ENCODE assay signal across 14 cellular contexts in the genomic region with DNA sequence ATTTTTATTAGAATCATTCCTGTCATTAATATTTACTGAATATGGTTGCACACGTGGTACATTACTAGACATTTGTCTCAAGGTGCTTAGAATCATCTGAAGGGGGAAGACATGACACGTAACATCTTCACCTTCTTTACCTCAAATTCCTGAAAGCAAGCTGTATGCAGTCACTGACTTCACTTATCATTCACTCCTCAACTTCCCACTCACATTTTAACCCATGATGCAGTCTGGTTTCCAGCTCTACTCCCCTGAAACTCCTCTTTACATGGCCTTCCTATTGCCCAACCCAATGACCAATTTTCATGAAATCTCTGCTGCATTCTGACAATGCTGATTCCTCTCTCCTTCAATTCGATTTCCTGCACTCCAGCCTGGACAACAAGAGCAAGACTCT. TPM values are rescaled to one million over a fixed set of nuclear protein-coding genes. Genes with fewer than 3 reads are reported as not detected.
DNase-seq lines count a peak whose midpoint lies in the region; ATAC-seq and TF ChIP-seq lines count a peak whose summit lies in the region.
"Had no signal": no experiment of that assay in that cellular context is flagged by ENCODE, and none has a peak within 500 bp of the region (broad histone marks: within the 10 kb centered on the region; RNA-seq: fewer than 3 reads in every experiment).

No MANE protein-coding gene starts in this region.

- TF ChIP-seq CTCF in GM23338 (conservative IDR thresholded peaks at IDR 0.05; ENCODE audit: low read depth in 2 of 2) = no peak
- no peak for TF ChIP-seq CTCF in foreskin fibroblast (IDR thresholded peaks at IDR 0.05; ENCODE audit: low read depth, low read length)
- no peak for TF ChIP-seq CTCF in osteoblast (IDR thresholded peaks at IDR 0.05; ENCODE audit: extremely low read depth, low read depth, low read length)
- no peak for TF ChIP-seq CTCF in adrenal gland (IDR thresholded peaks at IDR 0.05)

- no peak overlapping the region for H3K4me2 ChIP-seq in GM23338
- H3K4me2 ChIP-seq in osteoblast (ENCODE audit: insufficient read depth, low read length) = no peak overlapping the region

- no peaks in the 10 kb centered on the region for H3K9me3 Mint-ChIP-seq in GM23338
- H3K9me3 Mint-ChIP-seq: activated CD8-positive, alpha-beta T cell treated with anti-CD3 and anti-CD28 coated beads for 36 hours; CD4-positive, alpha-beta T cell had no signal

- H3K27ac ChIP-seq in GM23338 (ENCODE audit: low read depth) = no peak overlapping the region
- peak overlapping the region; percentile 19 for H3K27ac ChIP-seq in skeletal muscle tissue (ENCODE audit: low read depth, low read length)
- H3K27ac ChIP-seq in osteoblast (ENCODE audit: low read depth, low read length) = no peak overlapping the region
- H3K27ac ChIP-seq in adrenal gland = no peak overlapping the region

- no peaks in the 10 kb centered on the region for H3K9me3 ChIP-seq in T-helper 17 cell (ENCODE audit: control insufficient read depth, low read length, poor library complexity, severe bottlenecking)
- no peaks in the 10 kb centered on the region for H3K9me3 ChIP-seq in skeletal muscle tissue (ENCODE audit: control insufficient read depth in 3 of 3, low read length in 3 of 3)
- H3K9me3 ChIP-seq in osteoblast (ENCODE audit: low read depth, low read length) = no peaks in the 10 kb centered on the region
- no peaks in the 10 kb centered on the region for H3K9me3 ChIP-seq in adrenal gland (replicated peaks in 1 of 3)

- H4K20me1 ChIP-seq in GM23338 (replicated peaks; ENCODE audit: insufficient read depth) (no peaks in the 10 kb centered on the region), osteoblast (ENCODE audit: insufficient read depth, low read length) (no peaks in the 10 kb centered on the region)

- 0 out of 2 replicates have a peak, but pooled peaks cover 2% of the 10 kb centered on the region for H3K9me2 ChIP-seq in GM23338 (ENCODE audit: insufficient read depth)

- ATAC-seq in GM23338 (no peak), T-helper 17 cell (no peak)
- ATAC-seq: activated CD8-positive, alpha-beta T cell treated with anti-CD3 and anti-CD28 coated beads for 36 hours; left ventricle myocardium superior had no signal

- H2AFZ ChIP-seq in GM23338 (0 out of 2 replicates have a peak overlapping the region, but pooled peaks have one; percentile 85), osteoblast (ENCODE audit: low read length) (no peak overlapping the region)

- H3K27ac Mint-ChIP-seq in GM23338 = no peak overlapping the region
- H3K27ac Mint-ChIP-seq in T-helper 17 cell = no peak overlapping the region
- H3K27ac Mint-ChIP-seq: activated CD8-positive, alpha-beta T cell treated with anti-CD3 and anti-CD28 coated beads for 36 hours; CD4-positive, alpha-beta T cell had no signal

- TF ChIP-seq POLR2A in adrenal gland (IDR thresholded peaks at IDR 0.05) = no peak

- H3F3A ChIP-seq in GM23338 (replicated peaks; ENCODE audit: low read depth) = no peaks in the 10 kb centered on the region

- H3K4me1 ChIP-seq in GM23338 (ENCODE audit: insufficient read depth) (no peaks in the 10 kb centered on the region), skeletal muscle tissue (ENCODE audit: control insufficient read depth in 3 of 3, insufficient read depth in 3 of 3, low read length in 3 of 3) (peaks cover under 1 to 3% (median 1%) of the 10 kb centered on the region in 3 donors), osteoblast (ENCODE audit: insufficient read depth, low read length) (peaks cover 15% of the 10 kb centered on the region), adrenal gland (replicated peaks in 1 of 2) (peaks cover 0 to 2% of the 10 kb centered on the region in 2 donors)

- no peak overlapping the region for H3K9ac ChIP-seq in skeletal muscle tissue (ENCODE audit: low read depth in 1 of 3, low read length in 3 of 3)

- H3K4me1 Mint-ChIP-seq in GM23338 (peaks cover under 1% of the 10 kb centered on the region; the same call in 2 of the 3 replicates), T-helper 17 cell (peaks cover 3% of the 10 kb centered on the region)

- H3K27me3 ChIP-seq in GM23338 (ENCODE audit: insufficient read depth) (no peaks in the 10 kb centered on the region), skeletal muscle tissue (ENCODE audit: control insufficient read depth in 3 of 3, insufficient read depth in 3 of 3, low read length in 3 of 3) (no peaks in the 10 kb centered on the region), osteoblast (ENCODE audit: insufficient read depth, low read length) (no peaks in the 10 kb centered on the region), adrenal gland (no peaks in the 10 kb centered on the region)

- H3K4me3 ChIP-seq in GM23338 (no peak overlapping the region), foreskin fibroblast (ENCODE audit: low read depth in 1 of 2, low read length in 2 of 2) (no peak overlapping the region), skeletal muscle tissue (ENCODE audit: low read length in 3 of 3) (no peak overlapping the region), osteoblast (ENCODE audit: insufficient read depth, low read length) (no peak overlapping the region), adrenal gland (no peak overlapping the region)

- no peaks in the 10 kb centered on the region for H3K36me3 Mint-ChIP-seq in GM23338 (ENCODE audit: low read depth)
- H3K36me3 Mint-ChIP-seq in T-helper 17 cell (ENCODE audit: low read depth) = no peaks in the 10 kb centered on the region

- H3K27me3 Mint-ChIP-seq in GM23338 (ENCODE audit: insufficient read depth, low read depth, poor library complexity) = peaks cover 7% of the 10 kb centered on the region
- H3K27me3 Mint-ChIP-seq in T-helper 17 cell = no peaks in the 10 kb centered on the region
- H3K27me3 Mint-ChIP-seq: activated CD8-positive, alpha-beta T cell treated with anti-CD3 and anti-CD28 coated beads for 36 hours; CD4-positive, alpha-beta T cell had no signal

- no peaks in the 10 kb centered on the region for H3K79me2 ChIP-seq in GM23338 (replicated peaks; ENCODE audit: insufficient read depth)
- no peaks in the 10 kb centered on the region for H3K79me2 ChIP-seq in osteoblast (ENCODE audit: insufficient read depth, low read length)

- intact Hi-C loops in adrenal gland (cut with DNase I) = no loop called here

- no peaks in the 10 kb centered on the region for H3K36me3 ChIP-seq in GM23338 (ENCODE audit: insufficient read depth)
- H3K36me3 ChIP-seq in skeletal muscle tissue (ENCODE audit: control insufficient read depth in 3 of 3, insufficient read depth in 3 of 3, low read length in 3 of 3) = no peaks in the 10 kb centered on the region
- no peaks in the 10 kb centered on the region for H3K36me3 ChIP-seq in osteoblast (ENCODE audit: insufficient read depth, low read length)
- no peaks in the 10 kb centered on the region for H3K36me3 ChIP-seq in adrenal gland (replicated peaks in 1 of 2)

- WGBS in adrenal gland, 4 donors = 65 to 71% (median 67%) methylated on average over 3 of the region's 3 CpGs

- DNase-seq in GM23338 (ENCODE audit: low spot score) (no peak), T-helper 17 cell (no peak), foreskin fibroblast (peak; percentile 12 to 15), osteoblast (ENCODE audit: insufficient read length, low spot score, missing footprints) (no peak), NCI-H187 (lab: John Stamatoyannopoulos, UW) (no peak), COR-L47 (lab: John Stamatoyannopoulos, UW) (no peak), adrenal gland (no peak)
- DNase-seq: activated CD8-positive, alpha-beta T cell treated with anti-CD3 and anti-CD28 coated beads for 36 hours; activated naive CD4-positive, alpha-beta T cell; CD4-positive, alpha-beta T cell; Karpas-422; left ventricle myocardium superior; nucleus accumbens had no signal

- H3K4me3 Mint-ChIP-seq in GM23338 (no peak overlapping the region), T-helper 17 cell (peak overlapping the region; percentile 25)
- H3K4me3 Mint-ChIP-seq: activated CD8-positive, alpha-beta T cell treated with anti-CD3 and anti-CD28 coated beads for 36 hours; CD4-positive, alpha-beta T cell had no signal

TF ChIP-seq in GM23338, 12 proteins besides CTCF, POLR2A, EP300 and RAD21 (continues in another document):
- no peak for TF ChIP-seq CREB1 (CRISPR knock-in tag; IDR thresholded peaks at IDR 0.05; ENCODE audit: low read depth)
- no peak for TF ChIP-seq NANOG (IDR thresholded peaks at IDR 0.05; ENCODE audit: borderline replicate concordance)
- TF ChIP-seq, protein P1, sequence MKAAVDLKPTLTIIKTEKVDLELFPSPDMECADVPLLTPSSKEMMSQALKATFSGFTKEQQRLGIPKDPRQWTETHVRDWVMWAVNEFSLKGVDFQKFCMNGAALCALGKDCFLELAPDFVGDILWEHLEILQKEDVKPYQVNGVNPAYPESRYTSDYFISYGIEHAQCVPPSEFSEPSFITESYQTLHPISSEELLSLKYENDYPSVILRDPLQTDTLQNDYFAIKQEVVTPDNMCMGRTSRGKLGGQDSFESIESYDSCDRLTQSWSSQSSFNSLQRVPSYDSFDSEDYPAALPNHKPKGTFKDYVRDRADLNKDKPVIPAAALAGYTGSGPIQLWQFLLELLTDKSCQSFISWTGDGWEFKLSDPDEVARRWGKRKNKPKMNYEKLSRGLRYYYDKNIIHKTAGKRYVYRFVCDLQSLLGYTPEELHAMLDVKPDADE (IDR thresholded peaks at IDR 0.05) = no peak
- no peak for TF ChIP-seq ZNF114 (CRISPR knock-in tag; IDR thresholded peaks at IDR 0.05)
- no peak for TF ChIP-seq ZNF331 (CRISPR knock-in tag; IDR thresholded peaks at IDR 0.05; ENCODE audit: low read depth)

RNA-seq across cellular contexts. Expression of gene PSMC6, which starts 5.8 kb away (rescaled TPM):
- total RNA-seq in GM23338 (2014; rRNA removed; shearing (Covaris generic)) = 143 and 162 TPM in 2 replicates
- polyA plus RNA-seq in GM23338 (2016; fragmentation: Nextera tagmentation; extraction: Ambion mirVana) = 176 and 177 TPM in 2 replicates
- total RNA-seq in T-helper 17 cell = 100 to 1,000 TPM; 110 to 117 TPM
- 70.5 TPM for total RNA-seq in skeletal muscle tissue
- total RNA-seq in osteoblast = 78.5 and 85.2 TPM in 2 replicates
- 100 to 1,000 TPM in 2 of 8 donors, 10 to 100 TPM in 6; 50.6 to 123 (median 81.1) TPM for total RNA-seq in adrenal gland
- 100 to 1,000 TPM in 2 of 3 donors, 10 to 100 TPM in 1; 55.2 to 226 (median 133) TPM for polyA plus RNA-seq in adrenal gland

RNA-seq across cellular contexts. Expression of gene ERO1A, which starts 5.9 kb away (rescaled TPM):
- 40.7 and 44.7 TPM in 2 replicates for total RNA-seq in GM23338 (2014; rRNA removed; shearing (Covaris generic))
- polyA plus RNA-seq in GM23338 (2016; fragmentation: Nextera tagmentation; extraction: Ambion mirVana) (21.2 and 25.2 TPM in 2 replicates), adrenal gland (10 to 100 TPM in 2 of 3 donors, 1 to 10 TPM in 1; 8.8 to 21.0 (median 11.7) TPM)
- total RNA-seq in T-helper 17 cell (10 to 100 TPM; 90.6 to 92.6 TPM), skeletal muscle tissue (10.4 TPM), osteoblast (55.1 and 56.8 TPM in 2 replicates), adrenal gland (10 to 100 TPM; 21.5 to 35.2 (median 26.3) TPM)

RNA-seq across cellular contexts. Expression of gene STYX, which starts 28.7 kb away (rescaled TPM):
- total RNA-seq in GM23338 (2014; rRNA removed; shearing (Covaris generic)) = 40.2 and 43.1 TPM in 2 replicates
- 21.8 and 23.3 TPM in 2 replicates for polyA plus RNA-seq in GM23338 (2016; fragmentation: Nextera tagmentation; extraction: Ambion mirVana)
- 10 to 100 TPM; 27.8 to 30.7 TPM for total RNA-seq in T-helper 17 cell
- total RNA-seq in skeletal muscle tissue = 12.0 TPM
- total RNA-seq in osteoblast = 29.7 and 29.8 TPM in 2 replicates
- total RNA-seq in adrenal gland = 10 to 100 TPM in 1 of 8 donors, 1 to 10 TPM in 7; 3.7 to 13.0 (median 6.8) TPM
- polyA plus RNA-seq in adrenal gland = 1 to 10 TPM; 1.6 to 5.7 (median 2.6) TPM

Comparison
In these comparisons a context has a peak if more than half of its experiments do, and no peak if none do; other contexts are left out.
1. DNase-seq: peak in foreskin fibroblast (2 of 2); none in GM23338 (single experiment), T-helper 17 cell (0 of 3), osteoblast (single experiment), NCI-H187 (0 of 2), COR-L47 (single experiment) and adrenal gland (0 of 7).